21 cellular contexts compared by ENCODE assay signal in the genomic region with DNA sequence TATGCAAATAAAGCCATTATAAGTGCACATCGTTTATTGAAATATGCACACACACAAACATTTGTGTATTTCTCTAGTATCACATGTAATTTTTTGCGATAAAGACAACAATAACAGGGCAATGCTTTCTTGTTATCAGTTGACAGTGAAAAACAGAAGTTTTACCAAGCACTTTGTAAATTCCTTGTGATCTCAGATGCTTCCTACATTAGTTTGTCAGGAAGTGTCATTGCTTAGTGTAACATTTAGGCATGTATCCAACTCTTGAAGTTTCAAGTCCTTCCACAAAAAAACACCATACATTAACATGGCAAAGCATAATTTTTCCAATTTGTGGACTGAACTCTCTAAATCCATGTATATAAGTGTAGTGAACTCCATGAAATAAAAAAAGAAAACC. TPM values are rescaled to one million over a fixed set of nuclear protein-coding genes. Genes with fewer than 3 reads are reported as not detected.
A peak's percentile ranks its signal among the peaks of the same experiment; 100 is the strongest.
DNase-seq lines count a peak whose midpoint lies in the region; ATAC-seq, FAIRE-seq and TF ChIP-seq lines count a peak whose summit lies in the region.
"Had no signal": no experiment of that assay in that cellular context is flagged by ENCODE, and none has a peak within 500 bp of the region (broad histone marks: within the 10 kb centered on the region; RNA-seq: fewer than 3 reads in every experiment).

No MANE protein-coding gene starts in this region.

- no peak overlapping the region for H2BK120ac ChIP-seq in IMR-90 (ENCODE audit: low read depth, low read length)

- dilution Hi-C loops in IMR-90 (cut with HindIII; ENCODE audit: low sequenced_read_pairs, unreplicated experiment) = loop anchor here (25.0 kb wide), 1 partner anchor 101 kb away; no protein-coding TSS in a partner anchor
- dilution Hi-C loops in endothelial cell of umbilical vein (cut with MboI; ENCODE audit: extremely low pct_ligation_motif_present, low sequenced_read_pairs) = no loop called here

- peaks cover 12 to 28% of the 10 kb centered on the region in 2 experiments; a peak in 3 of 4 replicates for H3K79me1 ChIP-seq in IMR-90 (ENCODE audit: low read depth in 1 of 2, low read length in 2 of 2)

- WGBS in IMR-90 (ENCODE audit: extremely low coverage in 2 of 2, insufficient read length in 1 of 2), 2 experiments = no CpG with 5 or more reads among the region's 2 CpGs
- 86 to 92% methylated on average over 2 of the region's 2 CpGs for WGBS in sigmoid colon, 2 donors

- ATAC-seq in IMR-90 (ENCODE audit: low read depth) = no peak
- ATAC-seq: GM12878 had no signal

- TF ChIP-seq POLR2A in IMR-90 (IDR thresholded peaks at IDR 0.05; ENCODE audit: low read depth, low read length) = no peak
- no peak for TF ChIP-seq POLR2A in endothelial cell of umbilical vein (IDR thresholded peaks at IDR 0.05; ENCODE audit: low read depth, low read length)
- no peak for TF ChIP-seq POLR2A in sigmoid colon (IDR thresholded peaks at IDR 0.05)

- TF ChIP-seq RAD21 in IMR-90 (IDR thresholded peaks at IDR 0.05; ENCODE audit: low read length) = no peak

- H2AK5ac ChIP-seq in IMR-90 (ENCODE audit: low read depth, low read length) = no peak overlapping the region

- H3K27me3 ChIP-seq in IMR-90 (ENCODE audit: control insufficient read depth, insufficient read depth, low read length) (no peaks in the 10 kb centered on the region), endothelial cell of umbilical vein (ENCODE audit: control insufficient read depth in 2 of 2, insufficient read depth in 2 of 2, low read length in 2 of 2) (no peaks in the 10 kb centered on the region), sigmoid colon (no peaks in the 10 kb centered on the region)
- H3K27me3 ChIP-seq: Peyer's patch had no signal

- H3K27ac Mint-ChIP-seq in mesothelial cell of epicardium = peak overlapping the region; percentile 59

- H3K36me3 Mint-ChIP-seq in mesothelial cell of epicardium = peaks cover 1% of the 10 kb centered on the region

- H2BK20ac ChIP-seq in IMR-90 (ENCODE audit: low read depth, low read length) = no peak overlapping the region

- H4K20me1 ChIP-seq in IMR-90 (ENCODE audit: insufficient read depth, low read length) (no peaks in the 10 kb centered on the region), endothelial cell of umbilical vein (replicated peaks; ENCODE audit: control insufficient read depth, extremely low read depth, insufficient read depth, low read length) (no peaks in the 10 kb centered on the region)

- H3K56ac ChIP-seq in IMR-90 (ENCODE audit: extremely low read depth, insufficient read depth, low read length) = no peak overlapping the region

- no peaks in the 10 kb centered on the region for H3K9me3 Mint-ChIP-seq in mesothelial cell of epicardium

- TF ChIP-seq CTCF in AG10803 (conservative IDR thresholded peaks at IDR 0.05; ENCODE audit: low read length) = no peak
- no peak for TF ChIP-seq CTCF in IMR-90 (conservative IDR thresholded peaks at IDR 0.05; ENCODE audit: low read depth, low read length)
- TF ChIP-seq CTCF in endothelial cell of umbilical vein (IDR thresholded peaks at IDR 0.05; ENCODE audit: extremely low read depth in 1 of 2, insufficient read depth in 1 of 2, low read depth in 1 of 2, low read length in 2 of 2) = no peak
- no peak for TF ChIP-seq CTCF in mesothelial cell of epicardium (IDR thresholded peaks at IDR 0.05; ENCODE audit: unreplicated experiment)
- no peak for TF ChIP-seq CTCF in sigmoid colon (IDR thresholded peaks at IDR 0.05)

- H3K9me3 ChIP-seq in IMR-90 (ENCODE audit: control insufficient read depth, insufficient read depth, low read length) = no peaks in the 10 kb centered on the region
- H3K9me3 ChIP-seq in endothelial cell of umbilical vein (replicated peaks; ENCODE audit: control insufficient read depth, insufficient read depth, low read length) = no peaks in the 10 kb centered on the region
- H3K9me3 ChIP-seq in sigmoid colon = no peaks in the 10 kb centered on the region
- H3K9me3 ChIP-seq: Caco-2, Peyer's patch had no signal

- FAIRE-seq in endothelial cell of umbilical vein (lab: Jason Lieb, UNC) = peak; percentile 89
- FAIRE-seq: A204.1, GM12878, GM19239, H1 had no signal

- H3K9ac ChIP-seq in IMR-90 (ENCODE audit: low read depth, low read length) = no peak overlapping the region
- peak overlapping the region; percentile 35 for H3K9ac ChIP-seq in endothelial cell of umbilical vein (replicated peaks; ENCODE audit: extremely low read depth, insufficient read depth, low read length)

- in situ Hi-C loops in IMR-90 (cut with MboI; ENCODE audit: low sequenced_read_pairs) = no loop called here

- no peaks in the 10 kb centered on the region for H3K27me3 Mint-ChIP-seq in mesothelial cell of epicardium (ENCODE audit: low read depth)

- H3K27ac ChIP-seq in IMR-90 (ENCODE audit: insufficient read depth, low read length) (no peak overlapping the region), endothelial cell of umbilical vein (ENCODE audit: insufficient read depth, low read depth, low read length) (peak overlapping the region; percentile 71), sigmoid colon (no peak overlapping the region)
- H3K27ac ChIP-seq: Peyer's patch had no signal

- H2BK5ac ChIP-seq in IMR-90 (ENCODE audit: low read depth, low read length, poor library complexity, severe bottlenecking) = peak overlapping the region; percentile 60

- no peak overlapping the region for H3K14ac ChIP-seq in IMR-90 (replicated peaks; ENCODE audit: low read depth, low read length)

- H3K36me3 ChIP-seq in IMR-90 (ENCODE audit: control insufficient read depth, insufficient read depth, low read length) = peaks cover 28% of the 10 kb centered on the region
- peaks cover 5 to 50% of the 10 kb centered on the region in 2 experiments for H3K36me3 ChIP-seq in endothelial cell of umbilical vein (ENCODE audit: control insufficient read depth in 2 of 2, extremely low read depth in 1 of 2, insufficient read depth in 2 of 2, low read length in 2 of 2)
- H3K36me3 ChIP-seq in sigmoid colon = no peaks in the 10 kb centered on the region

- TF ChIP-seq EP300 in sigmoid colon (IDR thresholded peaks at IDR 0.05) = no peak

- H3K4me3 ChIP-seq in AG10803 (ENCODE audit: low read length) (no peak overlapping the region), IMR-90 (ENCODE audit: insufficient read depth, low read depth, low read length) (no peak overlapping the region), endothelial cell of umbilical vein (replicated peaks in 1 of 3; ENCODE audit: insufficient read depth in 1 of 3, low read depth in 1 of 3, low read length in 3 of 3) (peak overlapping the region in 1 of 3 experiments; percentile 21), sigmoid colon (no peak overlapping the region)
- H3K4me3 ChIP-seq: GM12878, Peyer's patch had no signal

- H3K4me1 Mint-ChIP-seq in mesothelial cell of epicardium = peaks cover 2% of the 10 kb centered on the region

- H4K91ac ChIP-seq in IMR-90 (ENCODE audit: insufficient read depth, low read depth, low read length) = no peak overlapping the region

- H2AFZ ChIP-seq in IMR-90 (replicated peaks; ENCODE audit: low read length, poor library complexity) (no peak overlapping the region), endothelial cell of umbilical vein (ENCODE audit: low read depth, low read length) (no peak overlapping the region)

- H4K8ac ChIP-seq in IMR-90 (ENCODE audit: low read depth in 2 of 2, low read length in 2 of 2) = no peak overlapping the region

- no peak overlapping the region; the same call in 1 of the 2 replicates for H3K18ac ChIP-seq in IMR-90 (ENCODE audit: low read depth, low read length)

- 0 out of 2 replicates have a peak overlapping the region, but pooled peaks have one; percentile 1 for H3K23ac ChIP-seq in IMR-90 (ENCODE audit: low read depth, low read length)

- peak; percentile 27 for DNase-seq in AG10803 (ENCODE audit: low read depth)
- DNase-seq in IMR-90 = peak; percentile 43
- DNase-seq in endothelial cell of umbilical vein (ENCODE audit: low read depth, low spot score) = peak; percentile 88
- DNase-seq in mesothelial cell of epicardium (ENCODE audit: low spot score in 2 of 2, unreplicated experiment in 2 of 2) = no peak
- DNase-seq in NCI-H2081 treated with DMSO at 0.1 percent for 48 hours (lab: John Stamatoyannopoulos, UW) = no peak
- DNase-seq in hepatic stellate cell (ENCODE audit: low spot score) = no peak
- DNase-seq in sigmoid colon = no peak
- no peak for DNase-seq in activated naive CD4-positive, alpha-beta T cell treated with Interleukin-2 at 50 U/mL for 16 hours
- DNase-seq: Caco-2, Karpas-422, NCI-H1105 treated with DMSO at 0.1 percent for 48 hours, NCI-H187 treated with DMSO at 0.1 percent for 48 hours, NCI-H2171 treated with DMSO at 0.1 percent for 48 hours, NCI-H510A, NCI-H82, Peyer's patch, SHP77 had no signal

- BruUV-seq in IMR-90 (replicated peaks; lab: Mats Ljungman, UMichigan) (no TSS peak), endothelial cell of umbilical vein (replicated peaks; lab: Mats Ljungman, UMichigan) (no TSS peak)

- H3K4me1 ChIP-seq in IMR-90 (ENCODE audit: control insufficient read depth, insufficient read depth, low read length) (peaks cover 3% of the 10 kb centered on the region; the same call in 1 of the 2 replicates), endothelial cell of umbilical vein (ENCODE audit: control insufficient read depth, extremely low read depth, insufficient read depth, low read length) (peaks cover 26% of the 10 kb centered on the region), sigmoid colon (no peaks in the 10 kb centered on the region)
- H3K4me1 ChIP-seq: Caco-2, Peyer's patch had no signal

- no peak overlapping the region for H4K5ac ChIP-seq in IMR-90 (ENCODE audit: low read depth, low read length)

- POLR2A ChIA-PET in IMR-90 (lab: Charles Lee; ENCODE audit: unreplicated experiment) = no interaction called here
- POLR2A ChIA-PET in endothelial cell of umbilical vein (lab: Charles Lee) = no interaction called here

- intact Hi-C loops in IMR-90 (cut with micrococcal nuclease) = no loop called here
- intact Hi-C loops in endothelial cell of umbilical vein (cut with micrococcal nuclease) = loop anchor here (1.0 to 2.0 kb wide), 2 partner anchors 30 to 75 kb away; no protein-coding TSS in a partner anchor
- intact Hi-C loops in sigmoid colon (cut with DNase I) = no loop called here

- H3K4me2 ChIP-seq in IMR-90 (ENCODE audit: low read depth, low read length) = no peak overlapping the region
- H3K4me2 ChIP-seq in endothelial cell of umbilical vein (ENCODE audit: insufficient read depth, low read length) = peak overlapping the region; percentile 52

- no peak overlapping the region for H2BK15ac ChIP-seq in IMR-90 (ENCODE audit: low read depth, low read length)

- no peak overlapping the region for H2AK9ac ChIP-seq in IMR-90 (replicated peaks; ENCODE audit: low read depth, low read length, poor library complexity)

- H3K9me1 ChIP-seq in IMR-90 (ENCODE audit: insufficient read depth, low read length) = no peaks in the 10 kb centered on the region
- H3K9me1 ChIP-seq in endothelial cell of umbilical vein (replicated peaks; ENCODE audit: control insufficient read depth, extremely low read depth, insufficient read depth, low read length) = no peaks in the 10 kb centered on the region

- no peaks in the 10 kb centered on the region for H3K79me2 ChIP-seq in endothelial cell of umbilical vein (ENCODE audit: control insufficient read depth, insufficient read depth, low read length)

- H3K4me3 Mint-ChIP-seq in mesothelial cell of epicardium = no peak overlapping the region

- H3K4ac ChIP-seq in IMR-90 (ENCODE audit: low read depth, low read length) = no peak overlapping the region

- CTCF ChIA-PET in IMR-90 (lab: Yijun Ruan, JAX) = interaction anchor here (0.6 kb wide), 1 partner anchor 29 kb away, joined by 6 read pairs; no protein-coding TSS in a partner anchor
- CTCF ChIA-PET in endothelial cell of umbilical vein (lab: Charles Lee) = no interaction called here

RNA-seq across cellular contexts. Expression of a gene that starts 46.4 kb away (rescaled TPM):
- 36.4 and 62.5 TPM in 2 replicates for total RNA-seq in IMR-90 (2012; rRNA removed)
- 32.8 and 40.0 TPM in 2 replicates for polyA plus RNA-seq in IMR-90 (2012; rRNA removed)
- 4.7 and 5.5 TPM in 2 replicates for polyA plus RNA-seq in IMR-90 (2012; cell fraction: cytosol; rRNA removed)
- 1.2 and 13.8 TPM in 2 replicates for polyA plus RNA-seq in IMR-90 (2012; cell fraction: nucleus; rRNA removed; ENCODE audit: low replicate concordance)
- total RNA-seq in endothelial cell of umbilical vein = 31.1 and 31.5 TPM in 2 replicates
- polyA plus RNA-seq in endothelial cell of umbilical vein = 10.4 and 14.3 TPM in 2 replicates
- 27.5 and 29.3 TPM in 2 replicates for polyA plus RNA-seq in endothelial cell of umbilical vein (2011; cell fraction: cytosol; rRNA removed)
- 11.8 and 16.5 TPM in 2 replicates for polyA plus RNA-seq in endothelial cell of umbilical vein (2011; cell fraction: nucleus; rRNA removed)
- 30.0 and 49.2 TPM in 2 replicates for polyA plus RNA-seq in endothelial cell of umbilical vein (2012)
- polyA minus RNA-seq in endothelial cell of umbilical vein = 8.2 and 8.6 TPM in 2 replicates
- polyA minus RNA-seq in endothelial cell of umbilical vein (2011; cell fraction: cytosol; rRNA and poly(A)+ RNA removed) = 13.0 TPM
- 4.8 and 8.7 TPM in 2 replicates for polyA minus RNA-seq in endothelial cell of umbilical vein (2011; cell fraction: nucleus; rRNA and poly(A)+ RNA removed)
- 20.5 to 21.5 TPM (median 21.1 TPM) in 3 replicates for total RNA-seq in mesothelial cell of epicardium
- 10 to 100 TPM; 56.5 to 92.7 (median 80.1) TPM for total RNA-seq in sigmoid colon
- polyA plus RNA-seq in sigmoid colon = 10 to 100 TPM; 30.5 to 56.5 (median 54.1) TPM

Comparison
In these comparisons a context has a peak if more than half of its experiments do, and no peak if none do; other contexts are left out.
1. DNase-seq: peak in AG10803 (single experiment), IMR-90 (single experiment) and endothelial cell of umbilical vein (single experiment); none in mesothelial cell of epicardium (0 of 2), NCI-H2081 treated with DMSO at 0.1 percent for 48 hours (single experiment), hepatic stellate cell (single experiment), sigmoid colon (single experiment) and activated naive CD4-positive, alpha-beta T cell treated with Interleukin-2 at 50 U/mL for 16 hours (single experiment).